ENCODE assay signal across 9 cellular contexts in genomic region chr5:32193591-32193990, GRCh38. TPM values are rescaled to one million over a fixed set of nuclear protein-coding genes. Genes with fewer than 3 reads are reported as not detected.
DNase-seq lines count a peak whose midpoint lies in the region; ATAC-seq and TF ChIP-seq lines count a peak whose summit lies in the region.
"Had no signal": no experiment of that assay in that cellular context is flagged by ENCODE, and none has a peak within 500 bp of the region (broad histone marks: within the 10 kb centered on the region; RNA-seq: fewer than 3 reads in every experiment).

No MANE protein-coding gene starts in this region.

- H3K27ac ChIP-seq in Karpas-422 (ENCODE audit: low read length) (no peak overlapping the region), PC-9 (no peak overlapping the region), esophagus squamous epithelium (peak overlapping the region in 3 of 4 donors; percentile 45 to 65 (median 59))

- TF ChIP-seq POLR2A in esophagus squamous epithelium (IDR thresholded peaks at IDR 0.05) = no peak

- TF ChIP-seq CTCF in PC-9 (conservative IDR thresholded peaks at IDR 0.05) = no peak
- TF ChIP-seq CTCF in esophagus squamous epithelium (IDR thresholded peaks at IDR 0.05) = no peak
- no peak for TF ChIP-seq CTCF in progenitor cell of endocrine pancreas (IDR thresholded peaks at IDR 0.05; ENCODE audit: unreplicated experiment)

- H3K79me2 ChIP-seq in Karpas-422 (ENCODE audit: low read length) (no peaks in the 10 kb centered on the region), PC-9 (ENCODE audit: low read depth) (no peaks in the 10 kb centered on the region)

- H3K36me3 ChIP-seq in Karpas-422 (ENCODE audit: insufficient read depth, low read length) (no peaks in the 10 kb centered on the region), PC-9 (ENCODE audit: low read depth) (no peaks in the 10 kb centered on the region), esophagus squamous epithelium (no peaks in the 10 kb centered on the region)

- H3K9me2 ChIP-seq in Karpas-422 (replicated peaks; ENCODE audit: insufficient read depth, low read length) (no peaks in the 10 kb centered on the region), PC-9 (ENCODE audit: insufficient read depth) (no peaks in the 10 kb centered on the region)

- no peaks in the 10 kb centered on the region for H3K27me3 Mint-ChIP-seq in progenitor cell of endocrine pancreas

- H3K4me3 ChIP-seq in Karpas-422 (ENCODE audit: low read length) = peak overlapping the region; percentile 49; the same call in 1 of the 2 replicates
- peak overlapping the region; percentile 1; the same call in 1 of the 2 replicates for H3K4me3 ChIP-seq in PC-9
- H3K4me3 ChIP-seq in esophagus squamous epithelium = peak overlapping the region in 1 of 4 donors; percentile 36

- H3K9ac ChIP-seq in Karpas-422 (ENCODE audit: low read length) = peak overlapping the region; percentile 43; the same call in 1 of the 2 replicates

- CTCF ChIA-PET in PC-9 (lab: Charles Lee) = interaction anchor here (0.6 to 1.1 kb wide), 5 partner anchors 21 to 1247 kb away, joined by 3 to 4 read pairs (median 3); partner anchors contain the start of gene TARS1

- no peaks in the 10 kb centered on the region for H3K27me3 ChIP-seq in Karpas-422 (ENCODE audit: low read length)
- no peaks in the 10 kb centered on the region for H3K27me3 ChIP-seq in PC-9 (ENCODE audit: insufficient read depth, low read depth)
- H3K27me3 ChIP-seq in esophagus squamous epithelium = no peaks in the 10 kb centered on the region

- ATAC-seq in GM18868 (IDR thresholded peaks at IDR 0.05; ENCODE audit: unreplicated experiment) (peak; percentile 77), GM19463 (IDR thresholded peaks at IDR 0.05; ENCODE audit: unreplicated experiment) (no peak)

- no peaks in the 10 kb centered on the region for H3K4me1 Mint-ChIP-seq in progenitor cell of endocrine pancreas (ENCODE audit: low read depth)
- H3K4me1 Mint-ChIP-seq: neural crest cell had no signal

- H3K4me2 ChIP-seq in Karpas-422 (ENCODE audit: low read depth, low read length, poor library complexity, severe bottlenecking) = peak overlapping the region; percentile 70
- peak overlapping the region; percentile 67 for H3K4me2 ChIP-seq in PC-9

- H3K4me1 ChIP-seq in Karpas-422 (ENCODE audit: low read length) (peaks cover 13% of the 10 kb centered on the region), PC-9 (replicated peaks; ENCODE audit: insufficient read depth) (peaks cover 14% of the 10 kb centered on the region), esophagus squamous epithelium (peaks cover 0 to 11% (median 6%) of the 10 kb centered on the region in 3 donors)

- no peaks in the 10 kb centered on the region for H4K20me1 ChIP-seq in Karpas-422 (ENCODE audit: insufficient read depth, low read depth, low read length)
- H4K20me1 ChIP-seq in PC-9 (ENCODE audit: insufficient read depth) = no peaks in the 10 kb centered on the region

- DNase-seq in Karpas-422 (peak; percentile 76), PC-9 (peak; percentile 87 to 95), esophagus squamous epithelium (lab: John Stamatoyannopoulos, UW) (no peak), progenitor cell of endocrine pancreas (ENCODE audit: low spot score, unreplicated experiment) (no peak)
- no peak for DNase-seq in activated CD8-positive, alpha-beta memory T cell treated with anti-CD3 and anti-CD28 coated beads for 24 hours
- DNase-seq in activated CD4-positive, alpha-beta T cell treated with anti-CD3 and anti-CD28 coated beads, Interleukin-2, amount 50 U/mL, for 48 hours = no peak

- H3K9me3 ChIP-seq in Karpas-422 (ENCODE audit: low read length) (no peaks in the 10 kb centered on the region), PC-9 (ENCODE audit: insufficient read depth, low read depth) (no peaks in the 10 kb centered on the region), esophagus squamous epithelium (no peaks in the 10 kb centered on the region)

- H3K9me3 Mint-ChIP-seq in progenitor cell of endocrine pancreas (ENCODE audit: low read depth) = no peaks in the 10 kb centered on the region
- H3K9me3 Mint-ChIP-seq: neural crest cell had no signal

- peak overlapping the region; percentile 10 for H3K27ac Mint-ChIP-seq in progenitor cell of endocrine pancreas

- no peak overlapping the region for H3K4me3 Mint-ChIP-seq in progenitor cell of endocrine pancreas (ENCODE audit: low read depth)
- H3K4me3 Mint-ChIP-seq: neural crest cell had no signal

- WGBS in esophagus squamous epithelium, 2 donors = 6 to 13% methylated on average over 7 of the region's 7 CpGs

- H2AFZ ChIP-seq in Karpas-422 (ENCODE audit: low read length) (peak overlapping the region; percentile 88), PC-9 (peak overlapping the region; percentile 8; the same call in 1 of the 2 replicates)

- BruUV-seq in PC-9 (replicated peaks; lab: Mats Ljungman, UMichigan) = no TSS peak

- 0 out of 2 replicates have a peak, but pooled peaks cover 2% of the 10 kb centered on the region for H3F3A ChIP-seq in PC-9 (ENCODE audit: insufficient read depth, low read depth)

- peaks cover 1% of the 10 kb centered on the region for H3K36me3 Mint-ChIP-seq in progenitor cell of endocrine pancreas (ENCODE audit: insufficient read depth)

- POLR2A ChIA-PET in PC-9 (lab: Charles Lee; ENCODE audit: unreplicated experiment) = interaction anchor here (0.5 to 1.5 kb wide), 6 partner anchors 10 to 613 kb away, joined by 3 to 21 read pairs (median 4); partner anchors contain the start of genes GOLPH3 and ZFR

- intact Hi-C loops in PC-9 (cut with micrococcal nuclease; ENCODE audit: unreplicated experiment) = loop anchor here (1.0 kb wide), 2 partner anchors 19 to 31 kb away; partner anchors contain the start of gene GOLPH3
- intact Hi-C loops in esophagus squamous epithelium (cut with DNase I) = no loop called here

RNA-seq across cellular contexts. Expression of gene GOLPH3, which starts 19.5 kb away (rescaled TPM):
- total RNA-seq in Karpas-422 (2014; rRNA removed; shearing (Covaris generic); ENCODE audit: low replicate concordance) = 54.4 and 78.1 TPM in 2 replicates
- total RNA-seq in PC-9 (2021) (179 and 267 TPM in 2 replicates), esophagus squamous epithelium (10 to 100 TPM; 58.6 to 74.6 (median 63.0) TPM), progenitor cell of endocrine pancreas (79.3 and 80.8 TPM in 2 replicates)

Comparison
In these comparisons a context has a peak if more than half of its experiments do, and no peak if none do; other contexts are left out.
1. DNase-seq: peak in Karpas-422 (single experiment) and PC-9 (2 of 2); none in esophagus squamous epithelium (single experiment), progenitor cell of endocrine pancreas (single experiment), activated CD8-positive, alpha-beta memory T cell treated with anti-CD3 and anti-CD28 coated beads for 24 hours (single experiment) and activated CD4-positive, alpha-beta T cell treated with anti-CD3 and anti-CD28 coated beads, Interleukin-2, amount 50 U/mL, for 48 hours (0 of 2).
2. H3K27ac ChIP-seq: peak in esophagus squamous epithelium (3 of 4); none in Karpas-422 (single experiment) and PC-9 (single experiment).